Comparison of ENCODE assay signal across 10 cellular contexts in the genomic region with DNA sequence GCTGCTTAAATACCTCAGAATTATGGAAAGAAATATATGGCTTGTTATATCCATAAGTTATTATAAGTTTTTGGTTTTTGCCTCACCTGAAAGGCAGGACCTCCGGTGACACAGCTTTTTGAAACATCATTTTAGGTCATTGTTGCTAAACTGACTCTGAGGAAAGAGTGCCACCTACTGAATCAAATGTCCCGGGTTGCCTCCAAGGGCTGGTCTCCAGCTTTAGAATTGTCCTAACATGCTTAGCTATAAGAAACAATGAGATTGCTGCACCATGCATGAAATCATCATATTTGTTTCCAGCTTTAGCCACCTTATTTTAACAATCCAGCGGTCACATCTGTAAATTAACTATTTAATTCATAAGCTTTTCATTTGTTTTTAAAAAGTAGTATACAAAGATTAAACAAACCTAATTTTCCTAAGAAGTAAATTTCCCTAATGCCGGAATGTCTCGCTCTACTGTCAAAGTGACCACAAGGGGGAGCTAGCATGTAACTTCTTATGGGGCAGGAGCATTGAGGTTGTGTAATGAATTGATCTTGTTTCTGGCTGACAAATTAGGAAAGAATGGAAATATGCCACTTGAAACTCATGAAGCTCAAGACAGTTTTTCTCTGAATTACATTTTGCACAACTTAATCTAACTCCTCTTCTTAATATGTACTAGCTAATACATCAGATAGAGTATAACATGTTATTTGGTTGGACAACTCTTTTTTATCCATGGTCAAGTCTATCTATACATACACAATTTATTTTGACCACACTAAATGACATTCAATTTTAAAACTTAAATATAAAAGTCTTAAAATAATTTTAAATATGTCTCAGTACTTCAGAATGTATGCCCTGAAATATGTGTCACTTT. TPM values are rescaled to one million over a fixed set of nuclear protein-coding genes. Genes with fewer than 3 reads are reported as not detected.
A peak's percentile ranks its signal among the peaks of the same experiment; 100 is the strongest.
DNase-seq lines count a peak whose midpoint lies in the region; ATAC-seq, FAIRE-seq and TF ChIP-seq lines count a peak whose summit lies in the region.
"Had no signal": no experiment of that assay in that cellular context is flagged by ENCODE, and none has a peak within 500 bp of the region (broad histone marks: within the 10 kb centered on the region; RNA-seq: fewer than 3 reads in every experiment).

No MANE protein-coding gene starts in this region.

- ATAC-seq in HG03432 (IDR thresholded peaks at IDR 0.05; ENCODE audit: unreplicated experiment) (peak; percentile 55), HG02678 (IDR thresholded peaks at IDR 0.05; ENCODE audit: unreplicated experiment) (no peak)

- H3K4me3 ChIP-seq in GM12864 (ENCODE audit: low read depth, low read length) (no peak overlapping the region), breast epithelium (no peak overlapping the region), liver (ENCODE audit: low read depth in 1 of 3, low read length in 3 of 3) (no peak overlapping the region)

- WGBS in liver, result 5% methylated on average over 5 of the region's 5 CpGs

- intact Hi-C loops in breast epithelium (cut with DNase I; ENCODE audit: low total_unique reads), result no loop called here

- H3K9me3 ChIP-seq in breast epithelium, result no peaks in the 10 kb centered on the region
- no peaks in the 10 kb centered on the region for H3K9me3 ChIP-seq in liver (ENCODE audit: control insufficient read depth in 4 of 4, low read length in 3 of 4)

- peaks cover 0 to 6% of the 10 kb centered on the region in 2 donors for H3K4me1 Mint-ChIP-seq in immature natural killer cell

- H3K27ac ChIP-seq in breast epithelium (no peak overlapping the region), liver (ENCODE audit: low read depth in 1 of 2, low read length in 2 of 2) (no peak overlapping the region)

- DNase-seq in GM12864 (ENCODE audit: low read depth), result no peak
- DNase-seq in NCI-H69 (lab: John Stamatoyannopoulos, UW), result peak; percentile 72
- DNase-seq in breast epithelium (ENCODE audit: low spot score in 2 of 2), result no peak
- DNase-seq in immature natural killer cell, result no peak
- DNase-seq: stimulated activated naive B cell treated with anti-CD40 and anti-IgM and Interleukin-4, amounts not matched to agents 10 μg/mL and 1 μg/mL and 100 μg/mL, for 72 hours had no signal

- peaks cover 11 to 29% (median 16%) of the 10 kb centered on the region in 6 donors for H3K9me3 Mint-ChIP-seq in immature natural killer cell
- H3K9me3 Mint-ChIP-seq: dendritic cell treated with granulocyte-macrophage colony-stimulating factor and Interleukin-4, amounts not matched to agents 40 ng/mL and 50 ng/mL, for 4 days had no signal

- TF ChIP-seq RAD21 in liver (IDR thresholded peaks at IDR 0.05), result peak; percentile 83 to 86

- peaks cover 1 to 10% (median 10%) of the 10 kb centered on the region in 3 donors for H3K27me3 Mint-ChIP-seq in immature natural killer cell (ENCODE audit: low read depth in 3 of 3)

- H3K36me3 ChIP-seq in breast epithelium, result no peaks in the 10 kb centered on the region
- H3K36me3 ChIP-seq in liver (ENCODE audit: control insufficient read depth in 4 of 4, insufficient read depth in 3 of 4, low read depth in 1 of 4, low read length in 3 of 4), result no peaks in the 10 kb centered on the region

- H3K27me3 ChIP-seq in breast epithelium, result peaks cover 0 to 48% of the 10 kb centered on the region in 2 donors
- peaks cover 0 to 12% (median 3%) of the 10 kb centered on the region in 4 donors for H3K27me3 ChIP-seq in liver (ENCODE audit: control insufficient read depth in 4 of 4, insufficient read depth in 4 of 4, low read length in 3 of 4)

- H3K27ac Mint-ChIP-seq in immature natural killer cell, result no peak overlapping the region
- H3K27ac Mint-ChIP-seq: dendritic cell treated with granulocyte-macrophage colony-stimulating factor and Interleukin-4, amounts not matched to agents 40 ng/mL and 50 ng/mL, for 4 days; stimulated activated naive B cell treated with anti-CD40 and anti-IgM and Interleukin-4, amounts not matched to agents 10 μg/mL and 1 μg/mL and 100 μg/mL, for 72 hours had no signal

- H3K4me3 Mint-ChIP-seq in immature natural killer cell, result no peak overlapping the region
- H3K4me3 Mint-ChIP-seq: dendritic cell treated with granulocyte-macrophage colony-stimulating factor and Interleukin-4, amounts not matched to agents 40 ng/mL and 50 ng/mL, for 4 days; stimulated activated naive B cell treated with anti-CD40 and anti-IgM and Interleukin-4, amounts not matched to agents 10 μg/mL and 1 μg/mL and 100 μg/mL, for 72 hours had no signal

- TF ChIP-seq POLR2A in breast epithelium (IDR thresholded peaks at IDR 0.05), result no peak

- TF ChIP-seq CTCF in GM12864 (IDR thresholded peaks at IDR 0.05; ENCODE audit: low read depth, low read length, missing control alignments) (peak; percentile 64), breast epithelium (IDR thresholded peaks at IDR 0.05) (peak in 2 of 3 donors; percentile 38 to 45), liver (IDR thresholded peaks at IDR 0.05; ENCODE audit: low read depth, low read length, missing input control) (peak; percentile 73)

- peak; percentile 94 for FAIRE-seq in A204.1 (lab: Jason Lieb, UNC)

- peaks cover 0 to 8% of the 10 kb centered on the region in 2 donors for H3K4me1 ChIP-seq in breast epithelium
- peaks cover 1 to 8% (median 7%) of the 10 kb centered on the region in 4 donors for H3K4me1 ChIP-seq in liver (ENCODE audit: control insufficient read depth in 4 of 4, insufficient read depth in 4 of 4, low read length in 3 of 4)

- H3K9ac ChIP-seq in liver (ENCODE audit: low read depth in 1 of 2, low read length in 2 of 2), result no peak overlapping the region

- peaks cover 0 to 6% (median 0%) of the 10 kb centered on the region in 3 donors for H3K36me3 Mint-ChIP-seq in immature natural killer cell

TF ChIP-seq in liver, 16 proteins besides CTCF, POLR2A, EP300 and RAD21:
- TF ChIP-seq YY1 (IDR thresholded peaks at IDR 0.05) (peak; percentile 31), NR2F2 (IDR thresholded peaks at IDR 0.05) (no peak), HNF4G (IDR thresholded peaks at IDR 0.05) (no peak)
- TF ChIP-seq, protein P1, sequence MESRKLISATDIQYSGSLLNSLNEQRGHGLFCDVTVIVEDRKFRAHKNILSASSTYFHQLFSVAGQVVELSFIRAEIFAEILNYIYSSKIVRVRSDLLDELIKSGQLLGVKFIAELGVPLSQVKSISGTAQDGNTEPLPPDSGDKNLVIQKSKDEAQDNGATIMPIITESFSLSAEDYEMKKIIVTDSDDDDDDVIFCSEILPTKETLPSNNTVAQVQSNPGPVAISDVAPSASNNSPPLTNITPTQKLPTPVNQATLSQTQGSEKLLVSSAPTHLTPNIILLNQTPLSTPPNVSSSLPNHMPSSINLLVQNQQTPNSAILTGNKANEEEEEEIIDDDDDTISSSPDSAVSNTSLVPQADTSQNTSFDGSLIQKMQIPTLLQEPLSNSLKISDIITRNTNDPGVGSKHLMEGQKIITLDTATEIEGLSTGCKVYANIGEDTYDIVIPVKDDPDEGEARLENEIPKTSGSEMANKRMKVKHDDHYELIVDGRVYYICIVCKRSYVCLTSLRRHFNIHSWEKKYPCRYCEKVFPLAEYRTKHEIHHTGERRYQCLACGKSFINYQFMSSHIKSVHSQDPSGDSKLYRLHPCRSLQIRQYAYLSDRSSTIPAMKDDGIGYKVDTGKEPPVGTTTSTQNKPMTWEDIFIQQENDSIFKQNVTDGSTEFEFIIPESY (IDR thresholded peaks at IDR 0.05), result no peak

RNA-seq across cellular contexts. Expression of a gene that starts 6.7 kb away (rescaled TPM):
- total RNA-seq in breast epithelium, result 1 to 10 TPM; 1.3 to 5.9 (median 1.4) TPM
- total RNA-seq in liver, result 1 to 10 TPM; 1.1 to 8.8 TPM
- polyA plus RNA-seq in liver, result under 1 TPM; 0.59 to 0.88 TPM
- polyA plus RNA-seq in immature natural killer cell, result not detected
